ENCODE assay signal across 9 cellular contexts in the genomic region with DNA sequence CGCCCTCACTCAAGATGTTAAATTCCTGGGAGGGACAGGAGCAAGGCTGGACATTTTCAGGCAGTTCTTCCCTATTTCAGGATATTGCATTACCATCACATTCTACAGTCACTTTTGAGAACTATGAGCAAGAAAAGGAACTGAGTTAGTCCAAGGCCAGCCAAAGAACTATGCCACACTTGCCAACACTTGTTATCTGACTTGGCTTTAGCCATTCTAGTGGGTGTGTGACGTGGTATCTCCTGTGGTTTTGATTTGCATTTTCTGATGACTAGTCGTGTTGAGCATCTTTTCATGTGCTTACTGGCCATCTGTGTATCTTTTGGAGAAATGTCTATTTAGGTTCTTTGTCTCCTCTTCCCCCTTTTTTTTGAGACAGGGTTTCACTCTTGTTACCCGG. TPM values are rescaled to one million over a fixed set of nuclear protein-coding genes. Genes with fewer than 3 reads are reported as not detected.
A peak's percentile ranks its signal among the peaks of the same experiment; 100 is the strongest.
DNase-seq lines count a peak whose midpoint lies in the region; ATAC-seq and TF ChIP-seq lines count a peak whose summit lies in the region.
"Had no signal": no experiment of that assay in that cellular context is flagged by ENCODE, and none has a peak within 500 bp of the region (broad histone marks: within the 10 kb centered on the region; RNA-seq: fewer than 3 reads in every experiment).

No MANE protein-coding gene starts in this region.

- H3K27me3 Mint-ChIP-seq in activated CD4-positive, alpha-beta memory T cell treated with anti-CD3 and anti-CD28 coated beads for 36 hours, result no peaks in the 10 kb centered on the region
- H3K27me3 Mint-ChIP-seq: activated naive CD8-positive, alpha-beta T cell treated with anti-CD3 and anti-CD28 coated beads, Interleukin-2, amount 10 ng/mL, durations not matched to agents 7 days and 5 days had no signal

- peaks cover 6 to 30% of the 10 kb centered on the region in 2 donors for H3K4me1 ChIP-seq in lung (ENCODE audit: control insufficient read depth in 2 of 2, insufficient read depth in 2 of 2, low read length in 2 of 2)

- CTCF ChIA-PET in activated CD4-positive, alpha-beta memory T cell treated with anti-CD3 and anti-CD28 coated beads for 36 hours (lab: Charles Lee), result interaction anchor here (1.7 kb wide), 1 partner anchor 80 kb away, joined by 4 read pairs; no protein-coding TSS in a partner anchor

- peaks cover 81% of the 10 kb centered on the region for H3K4me1 Mint-ChIP-seq in activated CD4-positive, alpha-beta memory T cell treated with anti-CD3 and anti-CD28 coated beads for 36 hours (ENCODE audit: low read depth)

- POLR2A ChIA-PET in activated CD4-positive, alpha-beta memory T cell treated with anti-CD3 and anti-CD28 coated beads for 36 hours (lab: Charles Lee), result no interaction called here

- H3K9me3 ChIP-seq in lung (ENCODE audit: control insufficient read depth in 2 of 2, insufficient read depth in 1 of 2, low read length in 1 of 2), result no peaks in the 10 kb centered on the region

- TF ChIP-seq CTCF in lung (IDR thresholded peaks at IDR 0.05; ENCODE audit: control extremely low read depth, extremely low read depth) (no peak), dorsolateral prefrontal cortex (IDR thresholded peaks at IDR 0.05 in 54 of 56, conservative IDR thresholded peaks at IDR 0.05 in 2 of 56; ENCODE audit: low read depth in 1 of 56, partially characterized antibody in 56 of 56) (no peak)

- H3K36me3 ChIP-seq in lung (ENCODE audit: control insufficient read depth in 2 of 2, insufficient read depth in 2 of 2, low read length in 2 of 2), result no peaks in the 10 kb centered on the region

- peak; percentile 84 for DNase-seq in EL
- DNase-seq in activated CD4-positive, alpha-beta memory T cell treated with anti-CD3 and anti-CD28 coated beads for 36 hours, result peak; percentile 59
- DNase-seq in lung (ENCODE audit: low spot score), result no peak
- DNase-seq in NCI-H510A treated with DMSO at 0.1 percent for 48 hours (lab: John Stamatoyannopoulos, UW), result no peak
- no peak for DNase-seq in dorsolateral prefrontal cortex
- no peak for DNase-seq in stimulated activated naive CD4-positive, alpha-beta T cell (lab: John Stamatoyannopoulos, UW)
- DNase-seq: activated naive CD8-positive, alpha-beta T cell treated with anti-CD3 and anti-CD28 coated beads, Interleukin-2, amount 10 ng/mL, durations not matched to agents 7 days and 5 days had no signal

- H3K4me3 ChIP-seq in lung, result no peak overlapping the region
- H3K4me3 ChIP-seq in dorsolateral prefrontal cortex, result no peak overlapping the region

- H3K36me3 Mint-ChIP-seq in activated CD4-positive, alpha-beta memory T cell treated with anti-CD3 and anti-CD28 coated beads for 36 hours, result peaks cover 13% of the 10 kb centered on the region

- ATAC-seq in HG02759 (IDR thresholded peaks at IDR 0.05; ENCODE audit: unreplicated experiment), result peak; percentile 67
- peak; percentile 64 for ATAC-seq in lung (ENCODE audit: insufficient read depth, low FRiP score)
- no peak for ATAC-seq in GM21619 (IDR thresholded peaks at IDR 0.05; ENCODE audit: unreplicated experiment)

- H3K9me3 Mint-ChIP-seq in activated CD4-positive, alpha-beta memory T cell treated with anti-CD3 and anti-CD28 coated beads for 36 hours, result peaks cover 6% of the 10 kb centered on the region

- intact Hi-C loops in activated CD4-positive, alpha-beta memory T cell treated with anti-CD3 and anti-CD28 coated beads for 36 hours (cut with micrococcal nuclease), result loop anchor here (1.0 kb wide), 1 partner anchor 8 kb away; no protein-coding TSS in a partner anchor
- intact Hi-C loops in dorsolateral prefrontal cortex (cut with DNase I), result no loop called here

- 47 to 72% methylated on average over 4 of the region's 4 CpGs for WGBS in lung, 2 donors

- no peak overlapping the region for H3K4me3 Mint-ChIP-seq in activated CD4-positive, alpha-beta memory T cell treated with anti-CD3 and anti-CD28 coated beads for 36 hours
- H3K4me3 Mint-ChIP-seq: activated naive CD8-positive, alpha-beta T cell treated with anti-CD3 and anti-CD28 coated beads, Interleukin-2, amount 10 ng/mL, durations not matched to agents 7 days and 5 days had no signal

- H3K27ac Mint-ChIP-seq in activated CD4-positive, alpha-beta memory T cell treated with anti-CD3 and anti-CD28 coated beads for 36 hours, result peak overlapping the region; percentile 38
- H3K27ac Mint-ChIP-seq: activated naive CD8-positive, alpha-beta T cell treated with anti-CD3 and anti-CD28 coated beads, Interleukin-2, amount 10 ng/mL, durations not matched to agents 7 days and 5 days had no signal

- H3K27ac ChIP-seq in lung (ENCODE audit: low read depth in 1 of 2, low read length in 1 of 2) (peak overlapping the region in 1 of 2 donors; percentile 35), dorsolateral prefrontal cortex (no peak overlapping the region)

- no peaks in the 10 kb centered on the region for H3K27me3 ChIP-seq in lung (ENCODE audit: control insufficient read depth, insufficient read depth)
- no peaks in the 10 kb centered on the region for H3K27me3 ChIP-seq in dorsolateral prefrontal cortex

RNA-seq across cellular contexts. Expression of a gene that starts 12.0 kb away (rescaled TPM):
- 10 to 100 TPM; 91.0 to 94.4 TPM for total RNA-seq in activated CD4-positive, alpha-beta memory T cell treated with anti-CD3 and anti-CD28 coated beads for 36 hours
- total RNA-seq in lung, result 10 to 100 TPM; 50.5 to 62.2 TPM
- polyA plus RNA-seq in lung, result 10 to 100 TPM; 12.6 to 56.7 TPM
- total RNA-seq in dorsolateral prefrontal cortex, result 10 to 100 TPM; 22.9 to 32.8 (median 27.2) TPM

Comparison
In these comparisons a context has a peak if more than half of its experiments do, and no peak if none do; other contexts are left out.
1. DNase-seq: peak in EL (single experiment) and activated CD4-positive, alpha-beta memory T cell treated with anti-CD3 and anti-CD28 coated beads for 36 hours (single experiment); none in lung (single experiment), NCI-H510A treated with DMSO at 0.1 percent for 48 hours (single experiment), dorsolateral prefrontal cortex (0 of 10) and stimulated activated naive CD4-positive, alpha-beta T cell (0 of 6).